ENCODE assay signal across 8 cellular contexts in genomic region chr6:136643850-136644596, GRCh38.
DNase-seq lines count a peak whose midpoint lies in the region; ATAC-seq and TF ChIP-seq lines count a peak whose summit lies in the region.

No MANE protein-coding gene starts in this region.

- no peaks in the 10 kb centered on the region for H3K9me3 Mint-ChIP-seq in neural crest cell
- H3K9me3 Mint-ChIP-seq in stimulated activated naive CD8-positive, alpha-beta T cell treated with anti-CD3 and anti-CD28 coated beads, Interleukin-15, amount 100 ng/mL, for 72 hours = no peaks in the 10 kb centered on the region

- H3K4me3 Mint-ChIP-seq in neural crest cell = no peak overlapping the region
- no peak overlapping the region for H3K4me3 Mint-ChIP-seq in stimulated activated naive CD8-positive, alpha-beta T cell treated with anti-CD3 and anti-CD28 coated beads, Interleukin-15, amount 100 ng/mL, for 72 hours

- H3K27ac Mint-ChIP-seq in neural crest cell (ENCODE audit: unreplicated experiment) = no peak overlapping the region
- no peak overlapping the region for H3K27ac Mint-ChIP-seq in stimulated activated naive CD8-positive, alpha-beta T cell treated with anti-CD3 and anti-CD28 coated beads, Interleukin-15, amount 100 ng/mL, for 72 hours

- no peak overlapping the region for H3K4me3 ChIP-seq in Peyer's patch
- H3K4me3 ChIP-seq in fibroblast of mammary gland (ENCODE audit: control insufficient read depth, low read depth, low read length) = no peak overlapping the region

- H3K36me3 Mint-ChIP-seq in neural crest cell (ENCODE audit: low read depth) = no peaks in the 10 kb centered on the region

- no peaks in the 10 kb centered on the region for H3K4me1 Mint-ChIP-seq in neural crest cell
- H3K4me1 Mint-ChIP-seq in stimulated activated naive CD8-positive, alpha-beta T cell treated with anti-CD3 and anti-CD28 coated beads, Interleukin-15, amount 100 ng/mL, for 72 hours = no peaks in the 10 kb centered on the region

- H3K4me1 ChIP-seq in Peyer's patch = peaks cover 0 to 11% (median 0%) of the 10 kb centered on the region in 4 donors

- no peak for TF ChIP-seq POLR2A in Peyer's patch (IDR thresholded peaks at IDR 0.05)

- DNase-seq in AG20443 (ENCODE audit: low spot score) (peak; percentile 75), GM19240 (ENCODE audit: insufficient read length, low spot score) (peak; percentile 35), Kasumi-1 (lab: John Stamatoyannopoulos, UW) (peak; percentile 78 to 80), Peyer's patch (peak; percentile 88 to 96 (median 90)), fibroblast of mammary gland (ENCODE audit: low read depth) (peak; percentile 85), neural crest cell (ENCODE audit: low read depth, low spot score) (peak; percentile 86)
- peak; percentile 84 for DNase-seq in activated T-cell treated with anti-CD3 and anti-CD28 coated beads, Interleukin-2, amount 50 U/mL, for 48 hours
- peak; percentile 62 to 68 for DNase-seq in stimulated activated naive CD8-positive, alpha-beta T cell treated with anti-CD3 and anti-CD28 coated beads, Interleukin-15, amount 100 ng/mL, for 72 hours

- H3K27me3 ChIP-seq in Peyer's patch = no peaks in the 10 kb centered on the region

- TF ChIP-seq CTCF in Peyer's patch (IDR thresholded peaks at IDR 0.05) = peak; percentile 56 to 94 (median 90)
- peak; percentile 97 for TF ChIP-seq CTCF in fibroblast of mammary gland (conservative IDR thresholded peaks at IDR 0.05; ENCODE audit: control insufficient read depth, insufficient read depth, low read depth, low read length)
- peak; percentile 94 for TF ChIP-seq CTCF in neural crest cell (conservative IDR thresholded peaks at IDR 0.05)

- peaks cover 2% of the 10 kb centered on the region for H3K27me3 Mint-ChIP-seq in neural crest cell (ENCODE audit: low read depth)
- H3K27me3 Mint-ChIP-seq in stimulated activated naive CD8-positive, alpha-beta T cell treated with anti-CD3 and anti-CD28 coated beads, Interleukin-15, amount 100 ng/mL, for 72 hours = no peaks in the 10 kb centered on the region

- no peaks in the 10 kb centered on the region for H3K9me3 ChIP-seq in Peyer's patch

- H3K27ac ChIP-seq in Peyer's patch = peak overlapping the region in 2 of 4 donors; percentile 16 to 33

- peak; percentile 56 for ATAC-seq in stimulated activated naive CD8-positive, alpha-beta T cell treated with anti-CD3 and anti-CD28 coated beads, Interleukin-15, amount 100 ng/mL, for 72 hours

- H3K36me3 ChIP-seq in Peyer's patch = no peaks in the 10 kb centered on the region

Comparison
In these comparisons a context has a peak if more than half of its experiments do, and no peak if none do; other contexts are left out.
1. DNase-seq: peak in every context shown above with its lines; median percentile 90 in Peyer's patch; 86 in neural crest cell; 85 in fibroblast of mammary gland; 84 in activated T-cell treated with anti-CD3 and anti-CD28 coated beads, Interleukin-2, amount 50 U/mL, for 48 hours; 79 in Kasumi-1; 75 in AG20443; 65 in stimulated activated naive CD8-positive, alpha-beta T cell treated with anti-CD3 and anti-CD28 coated beads, Interleukin-15, amount 100 ng/mL, for 72 hours; 35 in GM19240.